In genomic region chr11:48210052-48210451, GRCh38 we compare ENCODE assay signal across 14 cellular contexts. TPM values are rescaled to one million over a fixed set of nuclear protein-coding genes. Genes with fewer than 3 reads are reported as not detected.
DNase-seq lines count a peak whose midpoint lies in the region; ATAC-seq and TF ChIP-seq lines count a peak whose summit lies in the region.
"Had no signal": no experiment of that assay in that cellular context is flagged by ENCODE, and none has a peak within 500 bp of the region (broad histone marks: within the 10 kb centered on the region; RNA-seq: fewer than 3 reads in every experiment).

No MANE protein-coding gene starts in this region.

- CTCF ChIA-PET in Panc1 (lab: Charles Lee), result no interaction called here

- TF ChIP-seq POLR2A in prostate gland (IDR thresholded peaks at IDR 0.05), result no peak

- intact Hi-C loops in Panc1 (cut with micrococcal nuclease; ENCODE audit: unreplicated experiment), result no loop called here
- intact Hi-C loops in prostate gland (cut with DNase I), result no loop called here

- H3K27ac ChIP-seq in C4-2B, result no peak overlapping the region
- no peak overlapping the region for H3K27ac ChIP-seq in Panc1 (ENCODE audit: low read length)
- no peak overlapping the region for H3K27ac ChIP-seq in prostate gland
- H3K27ac ChIP-seq: upper lobe of left lung had no signal

- no peak overlapping the region for H3K4me3 ChIP-seq in Panc1 (ENCODE audit: low read depth in 2 of 2, low read length in 2 of 2)
- no peak overlapping the region for H3K4me3 ChIP-seq in prostate gland
- H3K4me3 ChIP-seq: upper lobe of left lung had no signal

- TF ChIP-seq CTCF in C4-2B (conservative IDR thresholded peaks at IDR 0.05) (peak; percentile 44), Panc1 (IDR thresholded peaks at IDR 0.05) (peak; percentile 52), prostate gland (IDR thresholded peaks at IDR 0.05) (no peak)

- no TSS peak for BruUV-seq in Panc1 (replicated peaks; lab: Mats Ljungman, UMichigan)

- H3K27me3 ChIP-seq in Panc1 (ENCODE audit: control insufficient read depth, insufficient read depth, low read length), result no peaks in the 10 kb centered on the region
- no peaks in the 10 kb centered on the region for H3K27me3 ChIP-seq in prostate gland (replicated peaks; ENCODE audit: insufficient read depth)
- H3K27me3 ChIP-seq: upper lobe of left lung had no signal

- 25% methylated on average over 7 of the region's 7 CpGs for WGBS in prostate gland

- in situ Hi-C loops in Panc1 (cut with HindIII; ENCODE audit: low pct_unique_long_range_greater_than_20kb, low sequenced_read_pairs), result no loop called here

- H3K4me1 ChIP-seq in Panc1 (ENCODE audit: control insufficient read depth, insufficient read depth, low read length) (no peaks in the 10 kb centered on the region), prostate gland (replicated peaks) (no peaks in the 10 kb centered on the region)
- H3K4me1 ChIP-seq: upper lobe of left lung had no signal

- ATAC-seq in Panc1 (peak; percentile 53; the same call in 1 of the 2 replicates), GM21447 (IDR thresholded peaks at IDR 0.05; ENCODE audit: unreplicated experiment) (no peak), esophagus mucosa (no peak), HG02610 (IDR thresholded peaks at IDR 0.05; ENCODE audit: unreplicated experiment) (no peak)

- H3K9me3 ChIP-seq in Panc1 (ENCODE audit: control insufficient read depth, insufficient read depth, low read depth, low read length) (no peaks in the 10 kb centered on the region), prostate gland (no peaks in the 10 kb centered on the region)
- H3K9me3 ChIP-seq: upper lobe of left lung had no signal

- POLR2A ChIA-PET in Panc1 (lab: Charles Lee), result no interaction called here

- DNase-seq in H4 (ENCODE audit: low spot score), result peak; percentile 10
- DNase-seq in Panc1 (ENCODE audit: low read depth, low spot score), result no peak
- peak; percentile 2 for DNase-seq in glomerular visceral epithelial cell (ENCODE audit: extremely low spot score)
- DNase-seq in prostate gland (ENCODE audit: low spot score), result no peak
- DNase-seq: activated CD4-positive, alpha-beta T cell treated with anti-CD3 and anti-CD28 coated beads, Interleukin-2, amount 10 ng/mL, durations not matched to agents 24 days and 14 days; activated naive CD4-positive, alpha-beta T cell treated with anti-CD3 and anti-CD28 coated beads, Interleukin-2, amount 50 U/mL, for 16 hours; retina; upper lobe of left lung had no signal

- H3K36me3 ChIP-seq in Panc1 (ENCODE audit: control insufficient read depth, insufficient read depth, low read length) (no peaks in the 10 kb centered on the region), prostate gland (no peaks in the 10 kb centered on the region)
- H3K36me3 ChIP-seq: upper lobe of left lung had no signal

RNA-seq across cellular contexts. Expression of gene OR4B1, which starts 6.6 kb away (rescaled TPM):
- total RNA-seq in H4 (2014; rRNA removed; shearing (Covaris generic)), result not detected in 2 replicates
- total RNA-seq in Panc1 (2021; ENCODE audit: unreplicated experiment), result not detected
- polyA plus RNA-seq in Panc1 (2012; ENCODE audit: insufficient read length), result not detected
- not detected for total RNA-seq in esophagus mucosa
- not detected for total RNA-seq in prostate gland
- total RNA-seq: activated CD4-positive, alpha-beta T cell treated with anti-CD3 and anti-CD28 coated beads, Interleukin-2, amount 10 ng/mL, durations not matched to agents 24 days and 14 days; dermis microvascular lymphatic vessel endothelial cell; mononuclear cell; upper lobe of left lung had no signal

RNA-seq across cellular contexts. Expression of gene OR4X2, which starts 34.9 kb away (rescaled TPM):
- total RNA-seq in H4 (2014; rRNA removed; shearing (Covaris generic)), result not detected in 2 replicates
- total RNA-seq in Panc1 (2021; ENCODE audit: unreplicated experiment) (not detected), esophagus mucosa (not detected), prostate gland (not detected)
- polyA plus RNA-seq in Panc1 (2012; ENCODE audit: insufficient read length), result not detected
- total RNA-seq: activated CD4-positive, alpha-beta T cell treated with anti-CD3 and anti-CD28 coated beads, Interleukin-2, amount 10 ng/mL, durations not matched to agents 24 days and 14 days; dermis microvascular lymphatic vessel endothelial cell; mononuclear cell; upper lobe of left lung had no signal

RNA-seq across cellular contexts. Expression of gene OR4X1, which starts 53.6 kb away (rescaled TPM):
- not detected in 2 replicates for total RNA-seq in H4 (2014; rRNA removed; shearing (Covaris generic))
- total RNA-seq in Panc1 (2021; ENCODE audit: unreplicated experiment) (not detected), esophagus mucosa (not detected), prostate gland (not detected)
- not detected for polyA plus RNA-seq in Panc1 (2012; ENCODE audit: insufficient read length)
- total RNA-seq: activated CD4-positive, alpha-beta T cell treated with anti-CD3 and anti-CD28 coated beads, Interleukin-2, amount 10 ng/mL, durations not matched to agents 24 days and 14 days; dermis microvascular lymphatic vessel endothelial cell; mononuclear cell; upper lobe of left lung had no signal

Comparison
In these comparisons a context has a peak if more than half of its experiments do, and no peak if none do; other contexts are left out.
1. CTCF ChIP-seq: peak in C4-2B (single experiment) and Panc1 (single experiment); none in prostate gland (0 of 4).
2. DNase-seq: peak in H4 (single experiment) and glomerular visceral epithelial cell (single experiment); none in Panc1 (single experiment) and prostate gland (single experiment).